In genomic region chr1:243791586-243792267, GRCh38 we compare ENCODE assay signal across 14 cellular contexts. TPM values are rescaled to one million over a fixed set of nuclear protein-coding genes. Genes with fewer than 3 reads are reported as not detected.
A peak's percentile ranks its signal among the peaks of the same experiment; 100 is the strongest.
DNase-seq lines count a peak whose midpoint lies in the region; ATAC-seq and TF ChIP-seq lines count a peak whose summit lies in the region.
"Had no signal": no experiment of that assay in that cellular context is flagged by ENCODE, and none has a peak within 500 bp of the region (broad histone marks: within the 10 kb centered on the region; RNA-seq: fewer than 3 reads in every experiment).

No MANE protein-coding gene starts in this region.

- WGBS in gastroesophageal sphincter (ENCODE audit: low coverage in 1 of 2), 2 donors: 48 to 49% methylated on average over 4 of the region's 4 CpGs

- no peaks in the 10 kb centered on the region for H3K27me3 ChIP-seq in gastroesophageal sphincter
- H3K27me3 ChIP-seq in tibial artery: no peaks in the 10 kb centered on the region
- H3K27me3 ChIP-seq: colonic mucosa had no signal

- H3K4me1 ChIP-seq in gastroesophageal sphincter (peaks cover 5 to 68% (median 20%) of the 10 kb centered on the region in 3 donors), tibial artery (peaks cover 0 to 80% (median 32%) of the 10 kb centered on the region in 4 donors)
- H3K4me1 ChIP-seq: colonic mucosa had no signal

- H3K9me3 ChIP-seq in gastroesophageal sphincter (no peaks in the 10 kb centered on the region), tibial artery (no peaks in the 10 kb centered on the region)
- H3K9me3 ChIP-seq: colonic mucosa had no signal

- no peak overlapping the region for H3K4me3 Mint-ChIP-seq in activated CD4-positive, alpha-beta T cell treated with anti-CD3 and anti-CD28 coated beads, Interleukin-2, amount 10 ng/mL, durations not matched to agents 7 days and 5 days
- H3K4me3 Mint-ChIP-seq: activated naive CD4-positive, alpha-beta T cell treated with anti-CD3 and anti-CD28 coated beads, Interleukin-2, amount 50 U/mL, for 24 hours had no signal

- H3K27me3 Mint-ChIP-seq in activated CD4-positive, alpha-beta T cell treated with anti-CD3 and anti-CD28 coated beads, Interleukin-2, amount 10 ng/mL, durations not matched to agents 7 days and 5 days: no peaks in the 10 kb centered on the region
- H3K27me3 Mint-ChIP-seq: activated naive CD4-positive, alpha-beta T cell treated with anti-CD3 and anti-CD28 coated beads, Interleukin-2, amount 50 U/mL, for 24 hours had no signal

- peak overlapping the region; percentile 80 for H3K27ac ChIP-seq in angular gyrus (ENCODE audit: low read depth, low read length)
- H3K27ac ChIP-seq in gastroesophageal sphincter: peak overlapping the region; percentile 23 to 68 (median 58)
- peak overlapping the region; percentile 17 to 23 for H3K27ac ChIP-seq in tibial artery
- H3K27ac ChIP-seq: C4-2B, colonic mucosa had no signal

- H3K36me3 ChIP-seq in gastroesophageal sphincter: no peaks in the 10 kb centered on the region
- H3K36me3 ChIP-seq in tibial artery: no peaks in the 10 kb centered on the region
- H3K36me3 ChIP-seq: colonic mucosa had no signal

- CTCF ChIA-PET in activated CD4-positive, alpha-beta T cell treated with anti-CD3 and anti-CD28 coated beads, Interleukin-2, amount 10 ng/mL, durations not matched to agents 7 days and 5 days (lab: Charles Lee): interaction anchor here (0.6 kb wide), 1 partner anchor 322 kb away, joined by 3 read pairs; no protein-coding TSS in a partner anchor

- no peak overlapping the region for H3K4me3 ChIP-seq in gastroesophageal sphincter
- H3K4me3 ChIP-seq in tibial artery: no peak overlapping the region
- H3K4me3 ChIP-seq: colonic mucosa had no signal

- ATAC-seq in gastroesophageal sphincter (peak; percentile 75), HG02798 (IDR thresholded peaks at IDR 0.05; ENCODE audit: poor library complexity, unreplicated experiment) (no peak), GM21447 (IDR thresholded peaks at IDR 0.05; ENCODE audit: unreplicated experiment) (no peak)

- H3K36me3 Mint-ChIP-seq in activated CD4-positive, alpha-beta T cell treated with anti-CD3 and anti-CD28 coated beads, Interleukin-2, amount 10 ng/mL, durations not matched to agents 7 days and 5 days (ENCODE audit: low read depth): no peaks in the 10 kb centered on the region

- no peak for TF ChIP-seq EP300 in gastroesophageal sphincter (IDR thresholded peaks at IDR 0.05)

- DNase-seq in midbrain (lab: John Stamatoyannopoulos, UW): peak; percentile 61
- peak in 1 of 2 donors; percentile 55 for DNase-seq in tibial artery
- no peak for DNase-seq in activated CD4-positive, alpha-beta T cell treated with anti-CD3 and anti-CD28 coated beads, Interleukin-2, amount 10 ng/mL, durations not matched to agents 7 days and 5 days
- DNase-seq in T-helper 2 cell: no peak
- DNase-seq: colonic mucosa; NCI-H187 treated with DMSO at 0.1 percent for 48 hours; SHP77 treated with DMSO at 0.1 percent for 48 hours; stimulated activated CD4-positive, alpha-beta T cell treated with anti-CD3 and anti-CD28 coated beads, Interleukin-1b, Interleukin-23, amount 100 ng/mL, for 48 hours had no signal

- no peaks in the 10 kb centered on the region for H3K9me3 Mint-ChIP-seq in activated CD4-positive, alpha-beta T cell treated with anti-CD3 and anti-CD28 coated beads, Interleukin-2, amount 10 ng/mL, durations not matched to agents 7 days and 5 days
- H3K9me3 Mint-ChIP-seq: activated naive CD4-positive, alpha-beta T cell treated with anti-CD3 and anti-CD28 coated beads, Interleukin-2, amount 50 U/mL, for 24 hours had no signal

- intact Hi-C loops in tibial artery (cut with DNase I; ENCODE audit: low total_unique reads): no loop called here

- no peak for TF ChIP-seq CTCF in gastroesophageal sphincter (IDR thresholded peaks at IDR 0.05)
- TF ChIP-seq CTCF in tibial artery (IDR thresholded peaks at IDR 0.05): no peak

- no peak for TF ChIP-seq POLR2A in gastroesophageal sphincter (IDR thresholded peaks at IDR 0.05)

- H3K27ac Mint-ChIP-seq in activated CD4-positive, alpha-beta T cell treated with anti-CD3 and anti-CD28 coated beads, Interleukin-2, amount 10 ng/mL, durations not matched to agents 7 days and 5 days: no peak overlapping the region
- H3K27ac Mint-ChIP-seq: activated naive CD4-positive, alpha-beta T cell treated with anti-CD3 and anti-CD28 coated beads, Interleukin-2, amount 50 U/mL, for 24 hours had no signal

- peaks cover 12% of the 10 kb centered on the region for H3K4me1 Mint-ChIP-seq in activated CD4-positive, alpha-beta T cell treated with anti-CD3 and anti-CD28 coated beads, Interleukin-2, amount 10 ng/mL, durations not matched to agents 7 days and 5 days

- POLR2A ChIA-PET in activated CD4-positive, alpha-beta T cell treated with anti-CD3 and anti-CD28 coated beads, Interleukin-2, amount 10 ng/mL, durations not matched to agents 7 days and 5 days (lab: Charles Lee): no interaction called here

RNA-seq across cellular contexts. Expression of gene AKT3, which starts 58.3 kb away (rescaled TPM):
- total RNA-seq in gastroesophageal sphincter: 100 to 1,000 TPM in 1 of 4 donors, 10 to 100 TPM in 3; 72.8 to 102 (median 89.3) TPM
- total RNA-seq in activated CD4-positive, alpha-beta T cell treated with anti-CD3 and anti-CD28 coated beads, Interleukin-2, amount 10 ng/mL, durations not matched to agents 7 days and 5 days: 10 to 100 TPM; 28.3 to 31.5 TPM

Comparison
In these comparisons a context has a peak if more than half of its experiments do, and no peak if none do; other contexts are left out.
1. H3K27ac ChIP-seq: peak in every context shown above with its lines; median percentile 80 in angular gyrus; 58 in gastroesophageal sphincter; 20 in tibial artery.